Comparison of ENCODE assay signal across 1 cellular context in genomic region chrX:129931411-129932136, GRCh38.
TF ChIP-seq lines count a peak whose summit lies in the region.

No MANE protein-coding gene starts in this region.

TF ChIP-seq in HepG2, 621 proteins besides CTCF, POLR2A, EP300 and RAD21 (continued from another document):
- TF ChIP-seq ZNF687 (CRISPR knock-in tag; IDR thresholded peaks at IDR 0.05): peak; percentile 39
- no peak for TF ChIP-seq ATF1 (CRISPR knock-in tag; IDR thresholded peaks at IDR 0.05)
- no peak for TF ChIP-seq ZUFSP (CRISPR knock-in tag; IDR thresholded peaks at IDR 0.05; ENCODE audit: borderline replicate concordance)
- TF ChIP-seq SMARCE1 (IDR thresholded peaks at IDR 0.05; ENCODE audit: borderline replicate concordance): no peak
- TF ChIP-seq ZNF263 (CRISPR knock-in tag; IDR thresholded peaks at IDR 0.05): 0 out of 2 replicates have a peak, but pooled peaks have one; percentile 26
- peak; percentile 59; the same call in 1 of the 2 replicates for TF ChIP-seq GABPB1 (CRISPR knock-in tag; IDR thresholded peaks at IDR 0.05)
- TF ChIP-seq TEAD2 (CRISPR knock-in tag; IDR thresholded peaks at IDR 0.05): no peak
- TF ChIP-seq MAX (IDR thresholded peaks at IDR 0.05): no peak; the same call in 1 of the 2 replicates
- TF ChIP-seq MYNN (CRISPR knock-in tag; IDR thresholded peaks at IDR 0.05; ENCODE audit: low read depth): no peak
- TF ChIP-seq SAP130 (CRISPR knock-in tag; IDR thresholded peaks at IDR 0.05; ENCODE audit: low read depth): peak; percentile 7; the same call in 1 of the 2 replicates
- TF ChIP-seq U2AF2 (IDR thresholded peaks at IDR 0.05; ENCODE audit: low read depth, low read length): no peak
- TF ChIP-seq IRX3 (CRISPR knock-in tag; IDR thresholded peaks at IDR 0.05; ENCODE audit: borderline replicate concordance, low read depth): no peak
- TF ChIP-seq ZFY (CRISPR knock-in tag; IDR thresholded peaks at IDR 0.05): 0 out of 2 replicates have a peak, but pooled peaks have one; percentile 1
- no peak for TF ChIP-seq RXRB (CRISPR knock-in tag; IDR thresholded peaks at IDR 0.05; ENCODE audit: borderline replicate concordance)
- peak; percentile 85 for TF ChIP-seq PATZ1 (CRISPR knock-in tag; IDR thresholded peaks at IDR 0.05)
- no peak for TF ChIP-seq TAF15 (IDR thresholded peaks at IDR 0.05; ENCODE audit: low read depth, low read length, poor library complexity, severe bottlenecking)
- no peak for TF ChIP-seq CHCHD3 (CRISPR knock-in tag; IDR thresholded peaks at IDR 0.05)
- TF ChIP-seq MBD4 (IDR thresholded peaks at IDR 0.05; ENCODE audit: borderline replicate concordance, low read length): no peak
- no peak for TF ChIP-seq CAMTA2 (CRISPR knock-in tag; IDR thresholded peaks at IDR 0.05; ENCODE audit: borderline replicate concordance)
- no peak for TF ChIP-seq ZNF678 (CRISPR knock-in tag; IDR thresholded peaks at IDR 0.05)
- peak; percentile 62 for TF ChIP-seq NFYB (CRISPR knock-in tag; IDR thresholded peaks at IDR 0.05)
